In the genomic region with DNA sequence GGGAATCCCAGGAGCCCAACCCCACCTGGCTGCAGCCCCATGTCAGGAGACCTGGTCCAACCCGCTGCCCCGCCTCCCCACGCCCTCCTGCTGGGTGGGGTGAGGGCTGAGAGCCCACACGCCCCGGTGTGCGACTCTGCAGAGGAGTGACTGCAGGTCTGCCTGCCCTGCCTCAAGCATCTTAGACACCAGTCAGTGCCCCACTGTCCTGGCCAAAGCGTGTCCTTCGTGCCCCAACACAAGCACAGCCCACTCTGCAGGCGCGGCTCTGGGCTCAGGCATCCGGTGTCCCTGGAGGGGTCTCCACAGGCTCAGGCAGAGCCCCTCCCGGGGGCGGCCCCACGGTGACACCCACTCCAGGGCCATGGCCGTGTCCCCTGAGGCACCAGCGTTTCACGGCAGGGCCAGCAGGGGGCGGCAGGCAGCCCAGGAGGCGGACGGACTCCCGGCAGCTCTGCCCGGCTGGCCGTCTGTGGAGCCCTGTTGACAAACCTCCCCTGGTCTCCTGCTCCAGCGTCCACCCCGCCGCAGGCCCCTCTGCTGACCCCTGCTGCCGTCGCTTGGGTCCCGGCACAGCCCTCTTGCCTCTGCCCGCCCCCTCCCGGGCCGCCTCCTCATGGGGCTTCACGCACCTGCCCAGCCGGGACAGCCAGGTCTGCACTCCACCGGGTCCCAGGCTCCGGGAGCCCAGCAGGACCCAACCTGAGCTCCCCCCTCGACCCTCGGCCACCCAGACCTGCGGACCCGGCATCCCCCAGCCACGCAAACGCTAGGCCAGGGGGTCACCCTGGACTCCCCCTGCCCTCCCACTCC, we compare ENCODE assay signal across 8 cellular contexts. TPM values are rescaled to one million over a fixed set of nuclear protein-coding genes. Genes with fewer than 3 reads are reported as not detected.
DNase-seq lines count a peak whose midpoint lies in the region; ATAC-seq lines count a peak whose summit lies in the region.

No MANE protein-coding gene starts in this region.

- H3K9me3 Mint-ChIP-seq in natural killer cell treated with Interleukin-12 subunit alpha and Interleukin-12 subunit beta and Interleukin-15 and Interleukin-18, amount 100 ng/mL, for 72 hours: no peaks in the 10 kb centered on the region

- H3K27ac Mint-ChIP-seq in natural killer cell treated with Interleukin-12 subunit alpha and Interleukin-12 subunit beta and Interleukin-15 and Interleukin-18, amount 100 ng/mL, for 72 hours: no peak overlapping the region

- no peak overlapping the region for H3K27ac ChIP-seq in esophagus (ENCODE audit: low read depth in 2 of 2, low read length in 1 of 2)

- 6 to 10% methylated on average over 32 to 42 of the region's 42 CpGs for WGBS in esophagus, 2 donors

- H3K27me3 Mint-ChIP-seq in natural killer cell treated with Interleukin-12 subunit alpha and Interleukin-12 subunit beta and Interleukin-15 and Interleukin-18, amount 100 ng/mL, for 72 hours: peaks cover 4 to 8% of the 10 kb centered on the region in 2 donors

- peak; percentile 30 to 41 for DNase-seq in NCI-H2081 (lab: John Stamatoyannopoulos, UW)
- no peak for DNase-seq in NCI-H2081 treated with DMSO at 0.1 percent for 48 hours (lab: John Stamatoyannopoulos, UW)
- DNase-seq in NOMO-1 treated with DMSO at 0.1 percent for 48 hours (lab: John Stamatoyannopoulos, UW; ENCODE audit: unreplicated experiment): peak; percentile 45
- DNase-seq in activated T-cell treated with anti-CD3 and anti-CD28 coated beads for 24 hours (ENCODE audit: low read depth): peak; percentile 59
- DNase-seq in natural killer cell treated with Interleukin-12 subunit alpha and Interleukin-12 subunit beta and Interleukin-15 and Interleukin-18, amount 100 ng/mL, for 72 hours (ENCODE audit: low spot score): peak; percentile 84
- DNase-seq in stimulated activated naive CD4-positive, alpha-beta T cell treated with Interleukin-2 at 50 U/mL for 16 hours (lab: John Stamatoyannopoulos, UW): peak; percentile 56

- ATAC-seq in natural killer cell treated with Interleukin-12 subunit alpha and Interleukin-12 subunit beta and Interleukin-15 and Interleukin-18, amount 100 ng/mL, for 72 hours: peak; percentile 78 to 88
- no peak for ATAC-seq in GM19328 (IDR thresholded peaks at IDR 0.05; ENCODE audit: unreplicated experiment)

- H3K9me3 ChIP-seq in esophagus (ENCODE audit: control insufficient read depth in 2 of 2, insufficient read depth in 1 of 2, low read depth in 1 of 2, low read length in 1 of 2): no peaks in the 10 kb centered on the region

- no peaks in the 10 kb centered on the region for H3K36me3 Mint-ChIP-seq in natural killer cell treated with Interleukin-12 subunit alpha and Interleukin-12 subunit beta and Interleukin-15 and Interleukin-18, amount 100 ng/mL, for 72 hours

- no peak overlapping the region for H3K4me3 Mint-ChIP-seq in natural killer cell treated with Interleukin-12 subunit alpha and Interleukin-12 subunit beta and Interleukin-15 and Interleukin-18, amount 100 ng/mL, for 72 hours

- H3K36me3 ChIP-seq in esophagus (ENCODE audit: control insufficient read depth in 2 of 2, insufficient read depth in 2 of 2, low read length in 1 of 2): no peaks in the 10 kb centered on the region

- peak overlapping the region; percentile 4 to 7 for H3K4me3 ChIP-seq in esophagus (ENCODE audit: low read depth in 1 of 2, low read length in 2 of 2)

- H3K27me3 ChIP-seq in esophagus (ENCODE audit: control insufficient read depth in 1 of 2, insufficient read depth in 2 of 2, low read length in 2 of 2): no peaks in the 10 kb centered on the region

- peaks cover 7 to 12% of the 10 kb centered on the region in 2 donors for H3K4me1 Mint-ChIP-seq in natural killer cell treated with Interleukin-12 subunit alpha and Interleukin-12 subunit beta and Interleukin-15 and Interleukin-18, amount 100 ng/mL, for 72 hours (ENCODE audit: low read depth in 2 of 2)

- H3K4me1 ChIP-seq in esophagus (ENCODE audit: control insufficient read depth in 2 of 2, insufficient read depth in 2 of 2, low read length in 1 of 2): peaks cover 2 to 18% of the 10 kb centered on the region in 2 donors

RNA-seq across cellular contexts. Expression of a gene that starts 8.6 kb away (rescaled TPM):
- polyA plus RNA-seq in esophagus: 10 to 100 TPM; 35.4 to 56.9 TPM
- total RNA-seq in natural killer cell treated with Interleukin-12 subunit alpha and Interleukin-12 subunit beta and Interleukin-15 and Interleukin-18, amount 100 ng/mL, for 72 hours: 100 to 1,000 TPM; 202 to 246 TPM

RNA-seq across cellular contexts. Expression of a gene that starts 32.6 kb away (rescaled TPM):
- 1 to 10 TPM; 1.2 to 2.7 TPM for polyA plus RNA-seq in esophagus
- total RNA-seq in natural killer cell treated with Interleukin-12 subunit alpha and Interleukin-12 subunit beta and Interleukin-15 and Interleukin-18, amount 100 ng/mL, for 72 hours: under 1 TPM; 0.17 to 0.31 TPM

RNA-seq across cellular contexts. Expression of a gene that starts 45.0 kb away (rescaled TPM):
- polyA plus RNA-seq in esophagus: 1 to 10 TPM in 1 of 2 donors, under 1 TPM in 1; 0.83 to 1.5 TPM
- not detected for total RNA-seq in natural killer cell treated with Interleukin-12 subunit alpha and Interleukin-12 subunit beta and Interleukin-15 and Interleukin-18, amount 100 ng/mL, for 72 hours

RNA-seq across cellular contexts. Expression of a gene that starts 50.8 kb away (rescaled TPM):
- polyA plus RNA-seq in esophagus: 10 to 100 TPM; 31.4 to 53.0 TPM
- 100 to 1,000 TPM in 1 of 2 donors, 10 to 100 TPM in 1; 57.4 to 108 TPM for total RNA-seq in natural killer cell treated with Interleukin-12 subunit alpha and Interleukin-12 subunit beta and Interleukin-15 and Interleukin-18, amount 100 ng/mL, for 72 hours

RNA-seq across cellular contexts. Expression of a gene that starts 50.9 kb away (rescaled TPM):
- 10 to 100 TPM; 33.6 to 39.1 TPM for polyA plus RNA-seq in esophagus
- 10 to 100 TPM; 36.1 to 38.9 TPM for total RNA-seq in natural killer cell treated with Interleukin-12 subunit alpha and Interleukin-12 subunit beta and Interleukin-15 and Interleukin-18, amount 100 ng/mL, for 72 hours
